ENCODE assay signal across 25 cellular contexts in the genomic region with DNA sequence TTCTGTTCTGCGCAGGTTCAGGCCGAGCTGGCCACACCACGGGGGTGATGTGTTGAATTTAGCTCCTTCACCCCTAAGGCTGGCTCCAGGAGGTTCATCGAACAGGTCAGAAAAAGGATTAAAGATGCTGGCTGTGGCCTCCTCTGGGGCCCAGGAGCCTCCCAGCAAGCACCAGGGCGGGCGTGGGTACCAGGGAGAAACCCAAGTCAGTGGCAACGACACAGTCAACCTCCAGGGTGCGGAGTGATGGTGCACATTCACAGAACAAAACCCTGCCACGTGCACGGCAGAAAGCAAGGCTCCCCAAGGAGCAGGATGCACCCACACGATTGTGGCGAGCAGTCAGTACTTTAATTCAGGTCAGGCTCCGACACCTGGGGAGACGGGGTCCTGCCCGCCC.
"Had no signal": no experiment of that assay in that cellular context is flagged by ENCODE, and none has a peak within 500 bp of the region (broad histone marks: within the 10 kb centered on the region; RNA-seq: fewer than 3 reads in every experiment).

No MANE protein-coding gene starts in this region.

- H3K4me3 Mint-ChIP-seq: mesothelial cell of epicardium; natural killer cell treated with Interleukin-12 subunit alpha and Interleukin-12 subunit beta and Interleukin-15 and Interleukin-18, amount 100 ng/mL, for 72 hours; stimulated activated effector memory CD8-positive, alpha-beta T cell treated with anti-CD3 and anti-CD28 coated beads, Interleukin-12 subunit alpha, Interleukin-12 subunit beta, amount 100 ng/mL, for 72 hours had no signal

- H3K9me3 Mint-ChIP-seq: mesothelial cell of epicardium; natural killer cell treated with Interleukin-12 subunit alpha and Interleukin-12 subunit beta and Interleukin-15 and Interleukin-18, amount 100 ng/mL, for 72 hours; neural progenitor cell; stimulated activated effector memory CD8-positive, alpha-beta T cell treated with anti-CD3 and anti-CD28 coated beads, Interleukin-12 subunit alpha, Interleukin-12 subunit beta, amount 100 ng/mL, for 72 hours had no signal

- DNase-seq: cortex of kidney; effector CD4-positive, alpha-beta T cell; heart left ventricle; kidney; mesenchymal stem cell; naive B cell; sigmoid colon; stimulated activated CD4-positive, alpha-beta T cell treated with anti-CD3 and anti-CD28 coated beads, Interleukin-2, amount 100 ng/mL, for 24 hours; stimulated activated CD4-positive, alpha-beta T cell treated with anti-CD3 and anti-CD28 coated beads, Interleukin-4, amount 100 ng/mL, for 24 hours; stimulated activated naive CD8-positive, alpha-beta T cell treated with anti-CD3 and anti-CD28 coated beads, Interleukin-15, Interleukin-2, amounts not matched to agents 100 U/mL and 50 U/mL, for 24 hours; substantia nigra; testis; tibial artery had no signal

- ATAC-seq: heart left ventricle; left lobe of liver; mucosa of descending colon; right cardiac atrium; stimulated activated effector memory CD8-positive, alpha-beta T cell treated with anti-CD3 and anti-CD28 coated beads, Interleukin-12 subunit alpha, Interleukin-12 subunit beta, amount 100 ng/mL, for 72 hours; stimulated activated naive CD8-positive, alpha-beta T cell treated with anti-CD3 and anti-CD28 coated beads, Interleukin-15, Interleukin-2, amounts not matched to agents 100 U/mL and 50 U/mL, for 24 hours had no signal

- H3K36me3 ChIP-seq: neural progenitor cell had no signal

- H3K27me3 ChIP-seq: heart left ventricle, hepatocyte, neural progenitor cell, sigmoid colon, testis, tibial artery, upper lobe of left lung had no signal

- H3K27ac ChIP-seq: heart left ventricle, hepatocyte, neural progenitor cell, parathyroid adenoma, prostate gland, sigmoid colon, testis, tibial artery, upper lobe of left lung had no signal

- H3K4me1 ChIP-seq: parathyroid adenoma, prostate gland had no signal

- H3K27ac Mint-ChIP-seq: mesothelial cell of epicardium; natural killer cell treated with Interleukin-12 subunit alpha and Interleukin-12 subunit beta and Interleukin-15 and Interleukin-18, amount 100 ng/mL, for 72 hours; neural progenitor cell; stimulated activated effector memory CD8-positive, alpha-beta T cell treated with anti-CD3 and anti-CD28 coated beads, Interleukin-12 subunit alpha, Interleukin-12 subunit beta, amount 100 ng/mL, for 72 hours had no signal

- H3K9me3 ChIP-seq: heart left ventricle, mucosa of descending colon, prostate gland, sigmoid colon, testis, tibial artery, upper lobe of left lung had no signal

- H3K27me3 Mint-ChIP-seq: naive B cell; natural killer cell treated with Interleukin-12 subunit alpha and Interleukin-12 subunit beta and Interleukin-15 and Interleukin-18, amount 100 ng/mL, for 72 hours had no signal

- H3K4me3 ChIP-seq: heart left ventricle, hepatocyte, lung, mucosa of descending colon, neural progenitor cell, prostate gland, sigmoid colon, testis, tibial artery, upper lobe of left lung had no signal
